In genomic region chr1:110846861-110847260, GRCh38 we compare ENCODE assay signal across 34 cellular contexts. TPM values are rescaled to one million over a fixed set of nuclear protein-coding genes. Genes with fewer than 3 reads are reported as not detected.
"Had no signal": no experiment of that assay in that cellular context is flagged by ENCODE, and none has a peak within 500 bp of the region (broad histone marks: within the 10 kb centered on the region; RNA-seq: fewer than 3 reads in every experiment).

No MANE protein-coding gene starts in this region.

- H3K36me3 ChIP-seq: adrenal gland, ascending aorta, brain microvascular endothelial cell, breast epithelium, cardiac muscle cell had no signal

- DNase-seq: activated effector memory CD4-positive, alpha-beta T cell treated with anti-CD3 and anti-CD28 coated beads, Interleukin-2, amount 50 U/mL, for 16 hours; activated effector memory CD4-positive, alpha-beta T cell treated with Interleukin-2 at 50 U/mL for 16 hours; activated gamma-delta T cell; activated gamma-delta T cell treated with Interleukin-2 at 50 U/mL for 16 hours; activated naive CD4-positive, alpha-beta T cell; activated naive CD4-positive, alpha-beta T cell treated with anti-CD3 and anti-CD28 coated beads for 36 hours; activated naive CD4-positive, alpha-beta T cell treated with anti-CD3 and anti-CD28 coated beads, Interleukin-2, amount 10 ng/mL, durations not matched to agents 7 days and 5 days; activated naive CD4-positive, alpha-beta T cell treated with anti-CD3 and anti-CD28 coated beads, Interleukin-2, amount 50 U/mL, for 16 hours; activated naive CD4-positive, alpha-beta T cell treated with Interleukin-2 at 50 U/mL for 16 hours; activated naive CD8-positive, alpha-beta T cell treated with anti-CD3 and anti-CD28 coated beads for 36 hours; activated naive CD8-positive, alpha-beta T cell treated with anti-CD3 and anti-CD28 coated beads, Interleukin-2, amount 10 ng/mL, durations not matched to agents 7 days and 5 days; activated naive CD8-positive, alpha-beta T cell treated with anti-CD3 and anti-CD28 coated beads, Interleukin-2, amount 50 U/mL, for 24 hours; activated T-cell treated with anti-CD3 and anti-CD28 coated beads, Interleukin-2, amount 50 U/mL, for 4 hours; activated T-cell treated with anti-CD3 and anti-CD28 coated beads, Interleukin-2, amount 50 U/mL, for 48 hours; activated T-cell treated with anti-CD3 and anti-CD28 coated beads, Interleukin-2, amount 50 U/mL, for 72 hours; adrenal gland; amniotic stem cell; amygdala; anterior cingulate cortex; aorta; body of pancreas; brain microvascular endothelial cell; caudate nucleus; central memory CD4-positive, alpha-beta T cell; cerebellar nuclear complex had no signal

- ATAC-seq: activated naive CD4-positive, alpha-beta T cell treated with anti-CD3 and anti-CD28 coated beads, Interleukin-2, amount 50 U/mL, for 72 hours; activated naive CD8-positive, alpha-beta T cell treated with anti-CD3 and anti-CD28 coated beads, Interleukin-2, amount 50 U/mL, for 24 hours; activated T-cell treated with anti-CD3 and anti-CD28 coated beads, Interleukin-2, amount 50 U/mL, for 4 hours; activated T-cell treated with anti-CD3 and anti-CD28 coated beads, Interleukin-2, amount 50 U/mL, for 72 hours; activated T-helper 17 cell treated with anti-CD3 and anti-CD28 coated beads, Interleukin-2, amount 50 U/mL, for 72 hours; body of pancreas had no signal

- FAIRE-seq: astrocyte, bronchial epithelial cell, colon had no signal

- H3K27me3 ChIP-seq: ascending aorta, body of pancreas, brain microvascular endothelial cell, breast epithelium, cardiac muscle cell had no signal

- H3K4me1 ChIP-seq: adrenal gland, ascending aorta, body of pancreas, breast epithelium had no signal

- H3K4me3 ChIP-seq: adrenal gland, ascending aorta, body of pancreas, breast epithelium, cardiac muscle cell had no signal

- H3K9me3 ChIP-seq: adrenal gland, ascending aorta, body of pancreas had no signal

- H3K27ac ChIP-seq: adrenal gland, ascending aorta, body of pancreas, brain microvascular endothelial cell, breast epithelium, cardiac muscle cell had no signal

RNA-seq across cellular contexts. Expression of gene CD53, which starts 26.1 kb away (rescaled TPM):
- total RNA-seq: astrocyte, bronchial epithelial cell, cardiac muscle cell, chondrocyte had no signal
- polyA plus RNA-seq: cardiac muscle cell had no signal
